In genomic region chr11:86052697-86053641, GRCh38 we compare ENCODE assay signal across 13 cellular contexts. TPM values are rescaled to one million over a fixed set of nuclear protein-coding genes. Genes with fewer than 3 reads are reported as not detected.
DNase-seq lines count a peak whose midpoint lies in the region; ATAC-seq and TF ChIP-seq lines count a peak whose summit lies in the region.
"Had no signal": no experiment of that assay in that cellular context is flagged by ENCODE, and none has a peak within 500 bp of the region (broad histone marks: within the 10 kb centered on the region; RNA-seq: fewer than 3 reads in every experiment).

No MANE protein-coding gene starts in this region.

- H3K27me3 Mint-ChIP-seq in Calu3 (ENCODE audit: unreplicated experiment) = no peaks in the 10 kb centered on the region
- H3K27me3 Mint-ChIP-seq in activated naive CD8-positive, alpha-beta T cell = no peaks in the 10 kb centered on the region
- H3K27me3 Mint-ChIP-seq in mesothelial cell of epicardium (ENCODE audit: low read depth) = no peaks in the 10 kb centered on the region

- ATAC-seq in HG03025 (IDR thresholded peaks at IDR 0.05; ENCODE audit: low FRiP score, unreplicated experiment) = no peak
- ATAC-seq: gastroesophageal sphincter, Panc1 had no signal

- intact Hi-C loops in Calu3 (cut with micrococcal nuclease; ENCODE audit: unreplicated experiment) = no loop called here

- TF ChIP-seq CTCF in C4-2B (conservative IDR thresholded peaks at IDR 0.05) (no peak), Calu3 (IDR thresholded peaks at IDR 0.05; ENCODE audit: unreplicated experiment) (no peak), mesothelial cell of epicardium (IDR thresholded peaks at IDR 0.05; ENCODE audit: unreplicated experiment) (no peak)

- CTCF ChIA-PET in Calu3 (lab: Charles Lee) = no interaction called here

- peak overlapping the region; percentile 36; the same call in 1 of the 2 replicates for H3K27ac ChIP-seq in C4-2B
- H3K27ac ChIP-seq: gastroesophageal sphincter had no signal

- peak overlapping the region; percentile 23 for H3K27ac Mint-ChIP-seq in Calu3 (ENCODE audit: unreplicated experiment)
- H3K27ac Mint-ChIP-seq in activated naive CD8-positive, alpha-beta T cell = peak overlapping the region; percentile 22
- H3K27ac Mint-ChIP-seq in mesothelial cell of epicardium = peak overlapping the region; percentile 1

- H3K4me1 Mint-ChIP-seq in Calu3 (ENCODE audit: low read depth, unreplicated experiment) = peaks cover 29% of the 10 kb centered on the region
- H3K4me1 Mint-ChIP-seq in activated naive CD8-positive, alpha-beta T cell (ENCODE audit: low read depth) = peaks cover 81% of the 10 kb centered on the region
- H3K4me1 Mint-ChIP-seq in mesothelial cell of epicardium = peaks cover 28% of the 10 kb centered on the region

- no TSS peak for BruUV-seq in Calu3 (replicated peaks; lab: Mats Ljungman, UMichigan)

- peaks cover 2% of the 10 kb centered on the region for H3K9me3 Mint-ChIP-seq in Calu3 (ENCODE audit: low read depth, unreplicated experiment)
- peaks cover 6% of the 10 kb centered on the region for H3K9me3 Mint-ChIP-seq in activated naive CD8-positive, alpha-beta T cell (ENCODE audit: low read depth)
- peaks cover 4% of the 10 kb centered on the region for H3K9me3 Mint-ChIP-seq in mesothelial cell of epicardium

- no peak for DNase-seq in Calu3
- DNase-seq in mesothelial cell of epicardium (ENCODE audit: low spot score in 2 of 2, unreplicated experiment in 2 of 2) = no peak
- DNase-seq in NCI-H748 treated with DMSO at 0.1 percent for 48 hours (lab: John Stamatoyannopoulos, UW) = no peak
- no peak for DNase-seq in LoVo (ENCODE audit: low spot score)
- no peak for DNase-seq in kidney glomerular epithelial cell (lab: John Stamatoyannopoulos, UW)
- DNase-seq: islet precursor cell, NCI-H1105 treated with DMSO at 0.1 percent for 48 hours, NCI-H446 had no signal

- peaks cover 14% of the 10 kb centered on the region for H3K36me3 Mint-ChIP-seq in Calu3 (ENCODE audit: insufficient read depth, unreplicated experiment)
- H3K36me3 Mint-ChIP-seq in activated naive CD8-positive, alpha-beta T cell = peaks cover 8% of the 10 kb centered on the region
- peaks cover 6% of the 10 kb centered on the region for H3K36me3 Mint-ChIP-seq in mesothelial cell of epicardium

- H3K4me3 Mint-ChIP-seq in Calu3 (ENCODE audit: low read depth, unreplicated experiment) (no peak overlapping the region), mesothelial cell of epicardium (no peak overlapping the region)
- H3K4me3 Mint-ChIP-seq in activated naive CD8-positive, alpha-beta T cell = peak overlapping the region; percentile 8

RNA-seq across cellular contexts. Expression of gene PICALM, which starts 15.9 kb away (rescaled TPM):
- 116 and 124 TPM in 2 replicates for total RNA-seq in Calu3 (2022)
- total RNA-seq in mesothelial cell of epicardium = 149 to 154 TPM (median 150 TPM) in 3 replicates
